Comparison of ENCODE assay signal across 20 cellular contexts in genomic region chr1:167798951-167799350, GRCh38.
"Had no signal": no experiment of that assay in that cellular context is flagged by ENCODE, and none has a peak within 500 bp of the region (broad histone marks: within the 10 kb centered on the region; RNA-seq: fewer than 3 reads in every experiment).

No MANE protein-coding gene starts in this region.

- H3K36me3 ChIP-seq: Peyer's patch had no signal

- H3K9me3 Mint-ChIP-seq: activated CD4-positive, alpha-beta memory T cell treated with anti-CD3 and anti-CD28 coated beads, Interleukin-2, amount 10 ng/mL, durations not matched to agents 7 days and 5 days; activated CD4-positive, alpha-beta T cell treated with anti-CD3 and anti-CD28 coated beads, Interleukin-2, amount 10 ng/mL, durations not matched to agents 7 days and 5 days; activated naive CD4-positive, alpha-beta T cell treated with anti-CD3 and anti-CD28 coated beads, Interleukin-2, amount 10 ng/mL, durations not matched to agents 7 days and 5 days; activated naive CD8-positive, alpha-beta T cell treated with anti-CD3 and anti-CD28 coated beads for 36 hours; activated T-helper 2 cell treated with anti-CD3 and anti-CD28 coated beads, Interferon-gamma antibody, Interleukin-2, Interleukin-4, amounts not matched to agents 10 μg/mL and 5 μg/mL and 100 μg/mL, durations not matched to agents 14 hours and 24 hours and 36 hours had no signal

- DNase-seq: activated CD4-positive, alpha-beta memory T cell treated with anti-CD3 and anti-CD28 coated beads, Interleukin-2, amount 10 ng/mL, durations not matched to agents 7 days and 5 days; activated CD4-positive, alpha-beta T cell treated with anti-CD3 and anti-CD28 coated beads for 1 hour; activated CD4-positive, alpha-beta T cell treated with anti-CD3 and anti-CD28 coated beads, Interleukin-2, amount 10 ng/mL, durations not matched to agents 7 days and 5 days; activated gamma-delta T cell treated with Interleukin-2 at 50 U/mL for 16 hours; activated naive CD4-positive, alpha-beta T cell treated with anti-CD3 and anti-CD28 coated beads, Interleukin-2, amount 10 ng/mL, durations not matched to agents 7 days and 5 days; activated naive CD8-positive, alpha-beta T cell treated with anti-CD3 and anti-CD28 coated beads for 36 hours; activated T-cell treated with anti-CD3 and anti-CD28 coated beads for 4 hours; activated T-cell treated with anti-CD3 and anti-CD28 coated beads, Interleukin-2, amount 50 U/mL, for 48 hours; caudate nucleus; Kasumi-1; NCI-H1436 treated with DMSO at 0.1 percent for 48 hours; NCI-H187; NCI-H2081; NCI-H446; Peyer's patch; SIG-M5; T-helper 17 cell; T-helper 9 cell had no signal

- H3K4me3 Mint-ChIP-seq: activated CD4-positive, alpha-beta memory T cell treated with anti-CD3 and anti-CD28 coated beads, Interleukin-2, amount 10 ng/mL, durations not matched to agents 7 days and 5 days; activated CD4-positive, alpha-beta T cell treated with anti-CD3 and anti-CD28 coated beads, Interleukin-2, amount 10 ng/mL, durations not matched to agents 7 days and 5 days; activated naive CD4-positive, alpha-beta T cell treated with anti-CD3 and anti-CD28 coated beads, Interleukin-2, amount 10 ng/mL, durations not matched to agents 7 days and 5 days; activated naive CD8-positive, alpha-beta T cell treated with anti-CD3 and anti-CD28 coated beads for 36 hours; T-helper 17 cell; WTC11 had no signal

- H3K27me3 Mint-ChIP-seq: activated CD4-positive, alpha-beta memory T cell treated with anti-CD3 and anti-CD28 coated beads, Interleukin-2, amount 10 ng/mL, durations not matched to agents 7 days and 5 days; activated CD4-positive, alpha-beta T cell treated with anti-CD3 and anti-CD28 coated beads, Interleukin-2, amount 10 ng/mL, durations not matched to agents 7 days and 5 days; activated naive CD4-positive, alpha-beta T cell treated with anti-CD3 and anti-CD28 coated beads, Interleukin-2, amount 10 ng/mL, durations not matched to agents 7 days and 5 days; activated naive CD8-positive, alpha-beta T cell treated with anti-CD3 and anti-CD28 coated beads for 36 hours; T-helper 17 cell had no signal

- H3K27ac Mint-ChIP-seq: activated CD4-positive, alpha-beta memory T cell treated with anti-CD3 and anti-CD28 coated beads, Interleukin-2, amount 10 ng/mL, durations not matched to agents 7 days and 5 days; activated CD4-positive, alpha-beta T cell treated with anti-CD3 and anti-CD28 coated beads, Interleukin-2, amount 10 ng/mL, durations not matched to agents 7 days and 5 days; activated naive CD4-positive, alpha-beta T cell treated with anti-CD3 and anti-CD28 coated beads, Interleukin-2, amount 10 ng/mL, durations not matched to agents 7 days and 5 days; activated naive CD8-positive, alpha-beta T cell treated with anti-CD3 and anti-CD28 coated beads for 36 hours; activated T-helper 2 cell treated with anti-CD3 and anti-CD28 coated beads, Interferon-gamma antibody, Interleukin-2, Interleukin-4, amounts not matched to agents 10 μg/mL and 5 μg/mL and 100 μg/mL, durations not matched to agents 14 hours and 24 hours and 36 hours; T-helper 17 cell; WTC11 had no signal

- H3K4me3 ChIP-seq: Peyer's patch had no signal

- H3K27me3 ChIP-seq: Peyer's patch had no signal
